8 cellular contexts compared by ENCODE assay signal in the genomic region with DNA sequence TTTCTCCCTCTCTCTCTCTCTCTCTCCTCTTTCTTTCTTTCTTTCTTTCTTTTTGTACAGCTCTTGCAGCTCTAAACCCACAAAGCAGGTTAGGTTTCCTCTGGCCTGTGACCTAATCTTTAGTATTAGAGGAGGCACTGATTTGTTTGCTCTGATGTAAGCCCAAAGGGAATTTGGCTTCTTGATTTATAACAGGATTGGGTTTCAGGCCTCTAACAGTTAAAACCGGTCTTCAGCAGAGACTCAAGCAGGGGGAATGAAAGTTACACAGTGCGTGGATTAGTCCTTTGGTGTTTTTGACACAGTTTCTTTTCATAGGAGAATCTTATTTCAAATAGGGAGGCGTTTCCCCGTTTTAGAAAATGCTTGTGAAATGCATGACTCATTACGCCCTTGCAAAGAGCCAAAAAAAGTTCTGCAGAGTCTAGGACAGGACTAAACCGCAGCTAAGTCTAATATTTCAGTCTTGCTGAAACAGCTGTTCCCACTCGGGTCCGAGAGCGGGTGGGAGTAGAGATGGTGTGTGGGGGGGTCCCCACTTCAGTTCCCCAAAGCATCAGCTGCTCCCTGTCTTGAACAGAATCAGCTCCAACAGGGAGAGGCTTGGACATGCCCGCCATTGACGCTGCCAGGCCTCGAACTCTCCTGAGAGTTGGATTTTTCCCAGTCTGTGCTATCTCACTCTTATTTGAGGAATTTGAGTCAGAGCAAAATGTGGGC.
DNase-seq lines count a peak whose midpoint lies in the region; ATAC-seq lines count a peak whose summit lies in the region.

No MANE protein-coding gene starts in this region.

- peak; percentile 81 for DNase-seq in Caki2 (ENCODE audit: low read depth)
- DNase-seq in LHCN-M2 (ENCODE audit: low read depth): peak; percentile 99
- peak; percentile 91 for DNase-seq in astrocyte of the hippocampus (ENCODE audit: low read depth, low spot score)
- no peak for DNase-seq in central memory CD4-positive, alpha-beta T cell
- DNase-seq in H7: no peak

- H3K27me3 ChIP-seq in layer of hippocampus (ENCODE audit: control insufficient read depth, insufficient read depth, low read length) (no peaks in the 10 kb centered on the region), H7 (ENCODE audit: control insufficient read depth, insufficient read depth, low read length) (no peaks in the 10 kb centered on the region)

- H3K27ac ChIP-seq in layer of hippocampus (ENCODE audit: low read depth, low read length) (peak overlapping the region; percentile 75), temporal lobe (ENCODE audit: low read depth, low read length) (peak overlapping the region; percentile 0)

- in situ Hi-C loops in Caki2 (cut with HindIII; ENCODE audit: low pct_unique_long_range_greater_than_20kb, low sequenced_read_pairs): no loop called here

- no peak for ATAC-seq in GM21529 (IDR thresholded peaks at IDR 0.05; ENCODE audit: unreplicated experiment)

- no peak overlapping the region for H3K4me3 ChIP-seq in H7 (ENCODE audit: insufficient read depth, low read depth, low read length)

- no peaks in the 10 kb centered on the region for H3K36me3 ChIP-seq in H7 (replicated peaks; ENCODE audit: control insufficient read depth, insufficient read depth, low read length)

Comparison
In these comparisons a context has a peak if more than half of its experiments do, and no peak if none do; other contexts are left out.
1. DNase-seq: peak in Caki2 (single experiment), LHCN-M2 (single experiment) and astrocyte of the hippocampus (single experiment); none in central memory CD4-positive, alpha-beta T cell (single experiment) and H7 (single experiment).